ENCODE assay signal across 7 cellular contexts in genomic region chr6:13614926-13615801, GRCh38. TPM values are rescaled to one million over a fixed set of nuclear protein-coding genes. Genes with fewer than 3 reads are reported as not detected.
A peak's percentile ranks its signal among the peaks of the same experiment; 100 is the strongest.
DNase-seq lines count a peak whose midpoint lies in the region; ATAC-seq and TF ChIP-seq lines count a peak whose summit lies in the region.

NOL7 (plus strand) TSS chr6:13615335; CDS start chr6:13615359, 24 bp downstream.

- in situ Hi-C loops in astrocyte of the cerebellum (cut with HindIII; ENCODE audit: low sequenced_read_pairs), result no loop called here

- H3K9me3 ChIP-seq in hepatocyte (ENCODE audit: low read depth), result no peaks in the 10 kb centered on the region

- peaks cover 16% of the 10 kb centered on the region for H3K4me1 ChIP-seq in hepatocyte (ENCODE audit: insufficient read depth)

- H3K27me3 ChIP-seq in hepatocyte, result no peaks in the 10 kb centered on the region

- peak within 1 kb of the TSS; percentile 92 for H2AFZ ChIP-seq in hepatocyte

- WGBS in hepatocyte (ENCODE audit: low lambda C conversion rate, missing lambda C conversion rate), result under 1% methylated on average over 84 of the region's 85 CpGs

- DNase-seq in NCI-H2029 (lab: John Stamatoyannopoulos, UW), result peak; percentile 99
- DNase-seq in T-helper 22 cell (ENCODE audit: low read depth), result peak; percentile 97
- DNase-seq in astrocyte of the cerebellum (ENCODE audit: low read depth), result peak; percentile 96
- peak; percentile 99 for DNase-seq in hepatocyte (ENCODE audit: low spot score)
- peak; percentile 99 for DNase-seq in retina

- TF ChIP-seq POLR2A in GM18505 (IDR thresholded peaks at IDR 0.05; ENCODE audit: borderline replicate concordance, extremely low read depth, insufficient read depth, insufficient read length), result peak; percentile 94

- peaks cover 37% of the 10 kb centered on the region for H3K79me2 ChIP-seq in hepatocyte

- H3K27ac ChIP-seq in hepatocyte, result peak within 1 kb of the TSS; percentile 97

- peak within 1 kb of the TSS; percentile 100 for H3K4me3 ChIP-seq in astrocyte of the cerebellum (ENCODE audit: low read depth, low read length)
- peak within 1 kb of the TSS; percentile 91 for H3K4me3 ChIP-seq in hepatocyte

- ATAC-seq in GM18505 (IDR thresholded peaks at IDR 0.05; ENCODE audit: unreplicated experiment), result peak; percentile 89
- peak; percentile 83 for ATAC-seq in HG02973 (IDR thresholded peaks at IDR 0.05; ENCODE audit: unreplicated experiment)

- H4K20me1 ChIP-seq in hepatocyte (ENCODE audit: insufficient read depth, poor library complexity, severe bottlenecking), result peaks cover 10% of the 10 kb centered on the region

- no peaks in the 10 kb centered on the region for H3K9me2 ChIP-seq in hepatocyte (replicated peaks; ENCODE audit: insufficient read depth)

- H3K4me2 ChIP-seq in hepatocyte, result peak within 1 kb of the TSS; percentile 88

- peak; percentile 90 for TF ChIP-seq CTCF in astrocyte of the cerebellum (IDR thresholded peaks at IDR 0.05; ENCODE audit: low read depth, low read length, missing control alignments)
- peak; percentile 95 for TF ChIP-seq CTCF in hepatocyte (IDR thresholded peaks at IDR 0.05; ENCODE audit: poor library complexity)

- H3K36me3 ChIP-seq in hepatocyte (replicated peaks; ENCODE audit: insufficient read depth, low read depth), result no peaks in the 10 kb centered on the region

RNA-seq across cellular contexts. Expression of gene NOL7, which starts in this region (rescaled TPM):
- 84.1 and 84.3 TPM in 2 replicates for total RNA-seq in hepatocyte
- polyA plus RNA-seq in hepatocyte, result 96.8 and 116 TPM in 2 replicates

Comparison
In these comparisons a context has a peak if more than half of its experiments do, and no peak if none do; other contexts are left out.
1. Peak in every context shown above with its lines: DNase-seq, ATAC-seq, H3K4me3 ChIP-seq and H3K27ac ChIP-seq.